24 cellular contexts compared by ENCODE assay signal in the genomic region with DNA sequence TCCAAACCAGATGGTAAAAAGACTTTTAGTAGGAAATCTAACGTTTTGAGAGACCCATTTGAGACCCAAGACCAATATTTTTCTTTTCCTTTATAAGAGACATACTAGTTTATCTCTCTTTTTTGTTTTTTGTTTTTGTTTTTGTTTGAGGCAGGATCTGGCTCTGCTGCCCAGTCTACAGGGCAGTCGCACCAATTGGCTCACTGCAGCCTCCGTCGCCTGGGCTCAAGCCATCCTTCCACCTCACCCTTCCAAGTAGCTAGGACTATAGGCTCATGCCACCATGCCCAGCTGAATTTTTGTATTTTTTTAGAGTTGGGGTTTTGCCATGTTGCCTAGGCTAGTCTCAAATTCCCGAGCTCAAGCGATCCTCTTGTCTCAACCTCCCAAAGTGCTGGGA.
DNase-seq lines count a peak whose midpoint lies in the region; ATAC-seq, FAIRE-seq and TF ChIP-seq lines count a peak whose summit lies in the region.
"Had no signal": no experiment of that assay in that cellular context is flagged by ENCODE, and none has a peak within 500 bp of the region (broad histone marks: within the 10 kb centered on the region; RNA-seq: fewer than 3 reads in every experiment).

No MANE protein-coding gene starts in this region.

- peak overlapping the region; percentile 50 for H3K27ac ChIP-seq in mesenchymal stem cell (ENCODE audit: low read length, poor library complexity, severe bottlenecking)
- peak overlapping the region; percentile 40 for H3K27ac ChIP-seq in trophoblast cell (ENCODE audit: low read depth, low read length)
- H3K27ac ChIP-seq: 22Rv1, BLaER1, C4-2B had no signal

- H2AFZ ChIP-seq in mesenchymal stem cell (ENCODE audit: low read depth, low read length) (no peak overlapping the region), trophoblast cell (ENCODE audit: insufficient read depth, low read length, poor library complexity) (no peak overlapping the region)

- H3K27me3 ChIP-seq in mesenchymal stem cell (ENCODE audit: control insufficient read depth in 1 of 2, insufficient read depth in 1 of 2, low read length in 2 of 2) = no peaks in the 10 kb centered on the region
- no peaks in the 10 kb centered on the region for H3K27me3 ChIP-seq in trophoblast cell (ENCODE audit: insufficient read depth, low read length)
- H3K27me3 ChIP-seq: BLaER1 had no signal

- H2BK12ac ChIP-seq in mesenchymal stem cell (ENCODE audit: low read length in 2 of 2) (no peak overlapping the region), trophoblast cell (ENCODE audit: low read length) (peak overlapping the region; percentile 54)

- no peak overlapping the region for H2BK5ac ChIP-seq in mesenchymal stem cell (ENCODE audit: low read depth, low read length, poor library complexity, severe bottlenecking)
- peak overlapping the region; percentile 42 for H2BK5ac ChIP-seq in trophoblast cell (ENCODE audit: low read depth, low read length, poor library complexity)

- POLR2A ChIA-PET in WTC11 (lab: Charles Lee) = no interaction called here

- no peaks in the 10 kb centered on the region for H3K27me3 Mint-ChIP-seq in WTC11 (ENCODE audit: low read depth)
- H3K27me3 Mint-ChIP-seq: B cell had no signal

- H4K8ac ChIP-seq in mesenchymal stem cell (ENCODE audit: low read length) (no peak overlapping the region), trophoblast cell (ENCODE audit: low read depth, low read length) (no peak overlapping the region)

- no peak overlapping the region for H3K23ac ChIP-seq in mesenchymal stem cell (ENCODE audit: low read length in 2 of 2)
- no peak overlapping the region for H3K23ac ChIP-seq in trophoblast cell (ENCODE audit: low read length)

- no peak overlapping the region for H3K9ac ChIP-seq in mesenchymal stem cell (ENCODE audit: low read length)
- H3K9ac ChIP-seq in trophoblast cell (ENCODE audit: low read length) = no peak overlapping the region
- H3K9ac ChIP-seq: BLaER1 had no signal

- no peak for TF ChIP-seq CTCF in WTC11 (IDR thresholded peaks at IDR 0.05)

- FAIRE-seq in GM18507 (lab: Jason Lieb, UNC) = peak; percentile 5
- FAIRE-seq: A204.1, G401.6, GM12892, GM19239 had no signal

- H4K91ac ChIP-seq in mesenchymal stem cell (ENCODE audit: low read length) (no peak overlapping the region), trophoblast cell (ENCODE audit: low read depth, low read length) (peak overlapping the region; percentile 74)

- H2BK120ac ChIP-seq in mesenchymal stem cell (ENCODE audit: low read depth, low read length) (no peak overlapping the region), trophoblast cell (ENCODE audit: insufficient read depth, low read length, poor library complexity) (peak overlapping the region; percentile 26)

- ATAC-seq in WTC11 = no peak
- ATAC-seq in SK-N-SH treated with all-trans-retinoic acid at 6 μM for 48 hours = no peak
- ATAC-seq: CD8-positive, alpha-beta T cell had no signal

- H3K4ac ChIP-seq in mesenchymal stem cell (ENCODE audit: low read depth in 1 of 2, low read length in 2 of 2) (no peak overlapping the region), trophoblast cell (ENCODE audit: low read depth, low read length) (peak overlapping the region; percentile 78)

- H3K4me2 ChIP-seq in mesenchymal stem cell (ENCODE audit: low read length, poor library complexity, severe bottlenecking) (no peak overlapping the region), trophoblast cell (ENCODE audit: low read length) (no peak overlapping the region)
- H3K4me2 ChIP-seq: BLaER1 had no signal

- H3K36me3 ChIP-seq in mesenchymal stem cell (ENCODE audit: control insufficient read depth in 1 of 2, insufficient read depth in 2 of 2, low read depth in 1 of 2, low read length in 2 of 2) = peaks cover 0 to 7% of the 10 kb centered on the region in 2 experiments
- no peaks in the 10 kb centered on the region for H3K36me3 ChIP-seq in trophoblast cell (ENCODE audit: control insufficient read depth in 1 of 2, insufficient read depth in 2 of 2, low read length in 2 of 2)

- peaks cover 12% of the 10 kb centered on the region for H3K9me3 Mint-ChIP-seq in WTC11

- DNase-seq in GM18507 (ENCODE audit: extremely low spot score, insufficient read length, low read depth) (no peak), WTC11 (ENCODE audit: low spot score) (no peak), mesenchymal stem cell (no peak), trophoblast cell (no peak), hepatic stellate cell (ENCODE audit: low spot score) (no peak), UCSD-AML1 (lab: John Stamatoyannopoulos, UW; ENCODE audit: unreplicated experiment) (no peak)
- DNase-seq in activated CD4-positive, alpha-beta T cell treated with anti-CD3 and anti-CD28 coated beads, Interleukin-2, amount 50 U/mL, for 4 hours = no peak
- DNase-seq: Caco-2; CD4-positive, CD25-positive, alpha-beta regulatory T cell; CD8-positive, alpha-beta T cell; DMS153; DND-41; GOT3; H7; HCEC 1CT had no signal

- H4K12ac ChIP-seq in trophoblast cell (ENCODE audit: low read depth, low read length) = no peak overlapping the region

- H2AK5ac ChIP-seq in mesenchymal stem cell (ENCODE audit: low read length, severe bottlenecking) = no peak overlapping the region
- peak overlapping the region; percentile 97 for H2AK5ac ChIP-seq in trophoblast cell (ENCODE audit: low read length)

- no peak overlapping the region for H3K18ac ChIP-seq in mesenchymal stem cell (ENCODE audit: low read depth in 1 of 2, low read length in 2 of 2)
- H3K18ac ChIP-seq in trophoblast cell (ENCODE audit: low read length) = peak overlapping the region; percentile 76

- H3K4me3 ChIP-seq in mesenchymal stem cell (ENCODE audit: insufficient read depth in 1 of 2, low read depth in 1 of 2, low read length in 2 of 2) (no peak overlapping the region), trophoblast cell (ENCODE audit: low read depth, low read length) (no peak overlapping the region)
- H3K4me3 ChIP-seq: BLaER1 had no signal

- H3K4me1 ChIP-seq in mesenchymal stem cell (ENCODE audit: control insufficient read depth, insufficient read depth, low read depth, low read length) (peaks cover 3% of the 10 kb centered on the region), trophoblast cell (ENCODE audit: control insufficient read depth in 1 of 2, insufficient read depth in 2 of 2, low read length in 2 of 2) (peaks cover 0 to 3% of the 10 kb centered on the region in 2 experiments)
- H3K4me1 ChIP-seq: BLaER1 had no signal

- H3K9me3 ChIP-seq in mesenchymal stem cell (ENCODE audit: control insufficient read depth, low read length) (peaks cover 8% of the 10 kb centered on the region), trophoblast cell (ENCODE audit: insufficient read depth, low read depth, low read length) (no peaks in the 10 kb centered on the region)
- H3K9me3 ChIP-seq: Caco-2 had no signal

- whole genome bisulfite sequencing in mesenchymal stem cell = 100% methylated on average over 4 of the region's 6 CpGs
- no CpG with 5 or more reads among the region's 6 CpGs for WGBS in trophoblast cell (ENCODE audit: extremely low coverage, insufficient coverage, insufficient read length)

- peaks cover 7% of the 10 kb centered on the region for H3K36me3 Mint-ChIP-seq in WTC11

- H3K79me2 ChIP-seq in trophoblast cell (ENCODE audit: control insufficient read depth, insufficient read depth, low read length, poor library complexity) = peaks cover 3% of the 10 kb centered on the region

- peaks cover 51% of the 10 kb centered on the region for H3K4me1 Mint-ChIP-seq in WTC11
- H3K4me1 Mint-ChIP-seq: B cell had no signal

- H3K4me3 Mint-ChIP-seq in WTC11 = no peak overlapping the region
- H3K4me3 Mint-ChIP-seq: B cell; CD4-positive, CD25-positive, alpha-beta regulatory T cell; CD8-positive, alpha-beta T cell had no signal

- H3K79me1 ChIP-seq in mesenchymal stem cell (replicated peaks; ENCODE audit: low read length, poor library complexity, severe bottlenecking) (peaks cover 21% of the 10 kb centered on the region), trophoblast cell (ENCODE audit: low read length) (peaks cover 3% of the 10 kb centered on the region)

- CTCF ChIA-PET in WTC11 (lab: Charles Lee) = no interaction called here

- H2BK15ac ChIP-seq in mesenchymal stem cell (ENCODE audit: low read depth, poor library complexity, severe bottlenecking) = no peak overlapping the region

- peak overlapping the region; percentile 75 for H3K27ac Mint-ChIP-seq in WTC11
- H3K27ac Mint-ChIP-seq: B cell; CD4-positive, CD25-positive, alpha-beta regulatory T cell; CD8-positive, alpha-beta T cell had no signal

- H3K14ac ChIP-seq in mesenchymal stem cell (ENCODE audit: low read length in 2 of 2) (no peak overlapping the region), trophoblast cell (ENCODE audit: low read length) (no peak overlapping the region)

TF ChIP-seq in SK-N-SH treated with all-trans-retinoic acid at 6 μM for 48 hours, 23 proteins besides CTCF, POLR2A, EP300 and RAD21:
- TF ChIP-seq, protein P1, sequence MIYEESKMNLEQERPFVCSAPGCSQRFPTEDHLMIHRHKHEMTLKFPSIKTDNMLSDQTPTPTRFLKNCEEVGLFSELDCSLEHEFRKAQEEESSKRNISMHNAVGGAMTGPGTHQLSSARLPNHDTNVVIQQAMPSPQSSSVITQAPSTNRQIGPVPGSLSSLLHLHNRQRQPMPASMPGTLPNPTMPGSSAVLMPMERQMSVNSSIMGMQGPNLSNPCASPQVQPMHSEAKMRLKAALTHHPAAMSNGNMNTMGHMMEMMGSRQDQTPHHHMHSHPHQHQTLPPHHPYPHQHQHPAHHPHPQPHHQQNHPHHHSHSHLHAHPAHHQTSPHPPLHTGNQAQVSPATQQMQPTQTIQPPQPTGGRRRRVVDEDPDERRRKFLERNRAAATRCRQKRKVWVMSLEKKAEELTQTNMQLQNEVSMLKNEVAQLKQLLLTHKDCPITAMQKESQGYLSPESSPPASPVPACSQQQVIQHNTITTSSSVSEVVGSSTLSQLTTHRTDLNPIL (CRISPR knock-in tag; IDR thresholded peaks at IDR 0.05; ENCODE audit: low read depth) = no peak
- no peak for TF ChIP-seq ESRRG (CRISPR knock-in tag; IDR thresholded peaks at IDR 0.05)
